ENCODE assay signal across 28 cellular contexts in genomic region chr11:67626970-67627369, GRCh38. TPM values are rescaled to one million over a fixed set of nuclear protein-coding genes. Genes with fewer than 3 reads are reported as not detected.
A peak's percentile ranks its signal among the peaks of the same experiment; 100 is the strongest.
DNase-seq lines count a peak whose midpoint lies in the region; ATAC-seq and TF ChIP-seq lines count a peak whose summit lies in the region.
"Had no signal": no experiment of that assay in that cellular context is flagged by ENCODE, and none has a peak within 500 bp of the region (broad histone marks: within the 10 kb centered on the region; RNA-seq: fewer than 3 reads in every experiment).

No MANE protein-coding gene starts in this region.

- H3K36me3 ChIP-seq in left ventricle myocardium inferior: no peaks in the 10 kb centered on the region
- no peaks in the 10 kb centered on the region for H3K36me3 ChIP-seq in heart left ventricle
- no peaks in the 10 kb centered on the region for H3K36me3 ChIP-seq in mesendoderm (ENCODE audit: control insufficient read depth, insufficient read depth, low read length)
- H3K36me3 ChIP-seq in PC-3 (ENCODE audit: low read depth, low read length): no peaks in the 10 kb centered on the region
- no peaks in the 10 kb centered on the region for H3K36me3 ChIP-seq in left lung
- H3K36me3 ChIP-seq: BE2C, vagina had no signal

- no peak overlapping the region for H2BK120ac ChIP-seq in mesendoderm (ENCODE audit: low read depth, low read length)

- WGBS in heart left ventricle, 4 donors: 90 to 94% (median 92%) methylated on average over 10 of the region's 10 CpGs
- no CpG with 5 or more reads among the region's 10 CpGs for WGBS in mesendoderm (ENCODE audit: extremely low coverage, insufficient coverage, low lambda C conversion rate)

- BruUV-seq in PC-3 (replicated peaks; lab: Mats Ljungman, UMichigan): no TSS peak

- no peak for ATAC-seq in heart left ventricle
- no peak for ATAC-seq in PC-3
- no peak for ATAC-seq in left lung
- ATAC-seq: activated CD8-positive, alpha-beta memory T cell treated with anti-CD3 and anti-CD28 coated beads, Interleukin-2, amount 10 ng/mL, durations not matched to agents 7 days and 5 days; activated T-cell treated with anti-CD3 and anti-CD28 coated beads, Interleukin-2, amount 50 U/mL, for 72 hours; HCT116; stimulated activated naive CD8-positive, alpha-beta T cell treated with anti-CD3 and anti-CD28 coated beads, Interleukin-15, Interleukin-2, amounts not matched to agents 100 U/mL and 50 U/mL, for 24 hours had no signal

- H2AK5ac ChIP-seq in mesendoderm (ENCODE audit: low read length): no peak overlapping the region

- H3K9me3 ChIP-seq in left ventricle myocardium inferior (replicated peaks) (no peaks in the 10 kb centered on the region), heart left ventricle (no peaks in the 10 kb centered on the region), PC-3 (ENCODE audit: low read length) (no peaks in the 10 kb centered on the region), left lung (no peaks in the 10 kb centered on the region)
- H3K9me3 ChIP-seq: BE2C, vagina had no signal

- H2BK15ac ChIP-seq in mesendoderm (replicated peaks; ENCODE audit: low read depth): no peak overlapping the region

- no peaks in the 10 kb centered on the region for H3K9me2 ChIP-seq in PC-3 (replicated peaks; ENCODE audit: low read length)

- intact Hi-C loops in left ventricle myocardium inferior (cut with micrococcal nuclease) (no loop called here), heart left ventricle (cut with DNase I) (no loop called here), PC-3 (cut with micrococcal nuclease) (no loop called here), left lung (cut with DNase I) (no loop called here)

- H4K5ac ChIP-seq in mesendoderm (ENCODE audit: low read length): no peak overlapping the region

- H3K27ac ChIP-seq in left ventricle myocardium inferior (replicated peaks): peak overlapping the region; percentile 99
- no peak overlapping the region for H3K27ac ChIP-seq in heart left ventricle
- H3K27ac ChIP-seq in VCaP: peak overlapping the region; percentile 96; the same call in 1 of the 2 replicates
- peak overlapping the region; percentile 37 for H3K27ac ChIP-seq in mesendoderm (ENCODE audit: low read depth, low read length)
- no peak overlapping the region for H3K27ac ChIP-seq in PC-3 (ENCODE audit: low read length)
- H3K27ac ChIP-seq in left lung: no peak overlapping the region
- H3K27ac ChIP-seq: vagina had no signal

- no peak overlapping the region for H3K23ac ChIP-seq in mesendoderm (ENCODE audit: low read length)

- H3K4me1 ChIP-seq in left ventricle myocardium inferior (peaks cover 38% of the 10 kb centered on the region), heart left ventricle (peaks cover 0 to 24% (median 14%) of the 10 kb centered on the region in 12 donors), mesendoderm (ENCODE audit: control insufficient read depth, low read depth, low read length) (peaks cover 5% of the 10 kb centered on the region), PC-3 (ENCODE audit: insufficient read depth, low read length) (peaks cover 18% of the 10 kb centered on the region), left lung (peaks cover 0 to 20% of the 10 kb centered on the region in 2 donors)
- H3K4me1 ChIP-seq: BE2C had no signal

- H3K79me1 ChIP-seq in mesendoderm (ENCODE audit: low read length): no peaks in the 10 kb centered on the region

- H3K79me2 ChIP-seq in mesendoderm (ENCODE audit: control insufficient read depth, insufficient read depth, low read length): no peaks in the 10 kb centered on the region
- H3K79me2 ChIP-seq in PC-3 (ENCODE audit: low read length): no peaks in the 10 kb centered on the region

- no peak overlapping the region for H3K18ac ChIP-seq in mesendoderm (ENCODE audit: low read length)

- DNase-seq in left ventricle myocardium inferior (no peak), heart left ventricle (no peak), mesendoderm (peak; percentile 72), PC-3 (no peak), Ammon's horn (ENCODE audit: low spot score) (no peak), SKM-1 treated with dmso at 0.1 percent for 144 hours (lab: John Stamatoyannopoulos, UW; ENCODE audit: unreplicated experiment) (no peak), left lung (no peak)
- DNase-seq: activated B cell treated with CpG ODN at 0.5 μM for 24 hours; activated CD4-positive, alpha-beta T cell treated with anti-CD3 and anti-CD28 coated beads, Interleukin-2, amount 50 U/mL, for 1 hour; activated CD8-positive, alpha-beta memory T cell treated with anti-CD3 and anti-CD28 coated beads, Interleukin-2, amount 10 ng/mL, durations not matched to agents 7 days and 5 days; activated naive CD4-positive, alpha-beta T cell treated with Interleukin-2 at 50 U/mL for 16 hours; activated T-cell treated with anti-CD3 and anti-CD28 coated beads, Interleukin-2, amount 50 U/mL, for 72 hours; BE2C; Karpas-422; NCI-H1436; NCI-H2107; NCI-H82; occipital lobe; stimulated activated naive CD8-positive, alpha-beta T cell treated with anti-CD3 and anti-CD28 coated beads, Interleukin-15, Interleukin-2, amounts not matched to agents 100 U/mL and 50 U/mL, for 24 hours; T-helper 9 cell had no signal

- H4K8ac ChIP-seq in mesendoderm (ENCODE audit: low read depth, low read length): no peak overlapping the region

- H3K9ac ChIP-seq in mesendoderm (ENCODE audit: low read length): peak overlapping the region; percentile 38
- no peak overlapping the region for H3K9ac ChIP-seq in PC-3 (ENCODE audit: low read length)

- H2BK5ac ChIP-seq in mesendoderm (ENCODE audit: low read length): peak overlapping the region; percentile 55

- H3K27me3 ChIP-seq in left ventricle myocardium inferior (ENCODE audit: low read depth) (no peaks in the 10 kb centered on the region), heart left ventricle (no peaks in the 10 kb centered on the region), mesendoderm (ENCODE audit: insufficient read depth, low read length, poor library complexity) (no peaks in the 10 kb centered on the region), PC-3 (ENCODE audit: low read length) (no peaks in the 10 kb centered on the region), left lung (no peaks in the 10 kb centered on the region)
- H3K27me3 ChIP-seq: BE2C, vagina had no signal

- TF ChIP-seq POLR2A in heart left ventricle (IDR thresholded peaks at IDR 0.05): no peak

- CTCF ChIA-PET in PC-3 (lab: Charles Lee): no interaction called here

- H3K4me2 ChIP-seq in mesendoderm (ENCODE audit: low read length) (no peak overlapping the region), PC-3 (ENCODE audit: low read length) (no peak overlapping the region)

- POLR2A ChIA-PET in PC-3 (lab: Charles Lee; ENCODE audit: unreplicated experiment): no interaction called here

- TF ChIP-seq CTCF in left ventricle myocardium inferior (IDR thresholded peaks at IDR 0.05; ENCODE audit: borderline replicate concordance) (no peak), heart left ventricle (IDR thresholded peaks at IDR 0.05) (no peak), VCaP (conservative IDR thresholded peaks at IDR 0.05) (no peak), PC-3 (conservative IDR thresholded peaks at IDR 0.05; ENCODE audit: low read depth, low read length) (no peak), left lung (IDR thresholded peaks at IDR 0.05) (no peak)

- H3F3A ChIP-seq in PC-3 (ENCODE audit: low read length, unreplicated experiment): no peaks in the 10 kb centered on the region

- no peak overlapping the region for H3K4me3 ChIP-seq in left ventricle myocardium inferior
- H3K4me3 ChIP-seq in heart left ventricle: no peak overlapping the region
- no peak overlapping the region for H3K4me3 ChIP-seq in mesendoderm (ENCODE audit: low read length)
- H3K4me3 ChIP-seq in PC-3 (ENCODE audit: low read length): no peak overlapping the region
- H3K4me3 ChIP-seq in left lung: no peak overlapping the region
- H3K4me3 ChIP-seq: vagina had no signal

- H2AFZ ChIP-seq in PC-3 (ENCODE audit: low read length): no peak overlapping the region

- H3K4ac ChIP-seq in mesendoderm (ENCODE audit: low read depth, low read length): no peak overlapping the region

- H3K56ac ChIP-seq in mesendoderm (ENCODE audit: low read length): peak overlapping the region; percentile 70

- no peaks in the 10 kb centered on the region for H4K20me1 ChIP-seq in PC-3 (ENCODE audit: low read length)

RNA-seq across cellular contexts. Expression of gene NUDT8, which starts 2.8 kb away (rescaled TPM):
- 102 TPM for total RNA-seq in left ventricle myocardium inferior
- total RNA-seq in heart left ventricle: 10 to 100 TPM; 35.6 to 85.1 (median 49.3) TPM
- 100 to 1,000 TPM in 1 of 2 donors, 10 to 100 TPM in 1; 29.1 to 110 TPM for polyA plus RNA-seq in heart left ventricle
- 4.2 TPM for polyA plus RNA-seq in mesendoderm (2013, experiment 1 of 2)
- 3.9 TPM for polyA plus RNA-seq in mesendoderm (2013, experiment 2 of 2)
- 36.3 and 50.6 TPM in 2 replicates for total RNA-seq in PC-3 (2014; rRNA removed)
- total RNA-seq in left lung: 10 to 100 TPM; 10.7 to 18.1 TPM

RNA-seq across cellular contexts. Expression of gene TBX10, which starts 12.6 kb away (rescaled TPM):
- 0.14 TPM for total RNA-seq in left ventricle myocardium inferior
- under 1 TPM in 1 of 9 donors, not detected in 8; 0.30 TPM for total RNA-seq in heart left ventricle
- polyA plus RNA-seq in heart left ventricle: under 1 TPM in 1 of 2 donors, not detected in 1; 0.11 TPM
- polyA plus RNA-seq in mesendoderm (2013, experiment 1 of 2): 0.04 TPM
- 0.03 TPM for polyA plus RNA-seq in mesendoderm (2013, experiment 2 of 2)
- not detected in 2 replicates for total RNA-seq in PC-3 (2014; rRNA removed)
- total RNA-seq in left lung: not detected
- total RNA-seq: activated B cell treated with CpG ODN at 0.5 μM for 24 hours; activated CD8-positive, alpha-beta memory T cell treated with anti-CD3 and anti-CD28 coated beads, Interleukin-2, amount 10 ng/mL, durations not matched to agents 7 days and 5 days; activated T-cell treated with anti-CD3 and anti-CD28 coated beads, Interleukin-2, amount 50 U/mL, for 72 hours; chondrocyte; HT1080; myocyte; occipital lobe; pulmonary artery endothelial cell; vagina had no signal
- polyA plus RNA-seq: keratinocyte had no signal

RNA-seq across cellular contexts. Expression of gene NDUFV1, which starts 20.2 kb away (rescaled TPM):
- 640 TPM for total RNA-seq in left ventricle myocardium inferior
- total RNA-seq in heart left ventricle: 100 to 1,000 TPM; 340 to 897 (median 583) TPM
- polyA plus RNA-seq in heart left ventricle: 100 to 1,000 TPM; 342 to 401 TPM
- 58.8 TPM for polyA plus RNA-seq in mesendoderm (2013, experiment 1 of 2)
- 56.6 TPM for polyA plus RNA-seq in mesendoderm (2013, experiment 2 of 2)
- 499 and 686 TPM in 2 replicates for total RNA-seq in PC-3 (2014; rRNA removed)
- total RNA-seq in left lung: 100 to 1,000 TPM; 136 to 155 TPM

RNA-seq across cellular contexts. Expression of gene ACY3, which starts 23.6 kb away (rescaled TPM):
- not detected for total RNA-seq in left ventricle myocardium inferior
- total RNA-seq in heart left ventricle: not detected
- not detected for polyA plus RNA-seq in heart left ventricle
- 0.08 TPM for polyA plus RNA-seq in mesendoderm (2013, experiment 1 of 2)
- polyA plus RNA-seq in mesendoderm (2013, experiment 2 of 2): 0.13 TPM
- not detected in 2 replicates for total RNA-seq in PC-3 (2014; rRNA removed)
- under 1 TPM; 0.29 to 0.61 TPM for total RNA-seq in left lung
- total RNA-seq: activated B cell treated with CpG ODN at 0.5 μM for 24 hours, chondrocyte, HT1080, pulmonary artery endothelial cell, vagina had no signal
- polyA plus RNA-seq: keratinocyte had no signal

RNA-seq across cellular contexts. Expression of gene GSTP1, which starts 43.4 kb away (rescaled TPM):
- 313 TPM for total RNA-seq in left ventricle myocardium inferior
- 100 to 1,000 TPM; 294 to 830 (median 341) TPM for total RNA-seq in heart left ventricle
- 100 to 1,000 TPM; 549 to 576 TPM for polyA plus RNA-seq in heart left ventricle
- 1,349 TPM for polyA plus RNA-seq in mesendoderm (2013, experiment 1 of 2)
- polyA plus RNA-seq in mesendoderm (2013, experiment 2 of 2): 1,345 TPM
- 1,049 and 1,154 TPM in 2 replicates for total RNA-seq in PC-3 (2014; rRNA removed)
- 1,000 to 10,000 TPM in 1 of 2 donors, 100 to 1,000 TPM in 1; 790 to 1,058 TPM for total RNA-seq in left lung

Comparison
In these comparisons a context has a peak if more than half of its experiments do, and no peak if none do; other contexts are left out.
1. H3K27ac ChIP-seq: peak in left ventricle myocardium inferior (single experiment), VCaP (single experiment) and mesendoderm (single experiment); none in heart left ventricle (0 of 12), PC-3 (single experiment) and left lung (0 of 2).